ENCODE assay signal across 19 cellular contexts in the genomic region with DNA sequence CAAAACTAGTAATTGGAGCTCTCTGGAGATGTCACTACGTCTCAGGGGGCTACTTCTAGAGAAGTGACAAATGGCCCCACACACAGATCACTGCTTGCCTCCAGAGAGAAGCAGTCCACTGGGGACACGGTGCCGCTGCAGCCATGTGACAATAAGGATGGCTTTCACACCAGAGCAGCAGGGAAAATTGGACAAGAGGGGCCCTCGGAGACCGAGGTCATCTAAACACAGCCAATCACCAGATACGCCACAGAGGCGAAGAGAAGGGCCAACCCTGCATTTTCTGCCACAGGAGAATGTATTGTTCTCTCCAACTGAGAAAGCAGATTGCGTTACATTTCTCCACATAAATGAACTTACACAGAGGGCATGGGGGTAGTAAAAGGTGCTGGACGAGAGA. TPM values are rescaled to one million over a fixed set of nuclear protein-coding genes. Genes with fewer than 3 reads are reported as not detected.
DNase-seq lines count a peak whose midpoint lies in the region; ATAC-seq and TF ChIP-seq lines count a peak whose summit lies in the region.
"Had no signal": no experiment of that assay in that cellular context is flagged by ENCODE, and none has a peak within 500 bp of the region (broad histone marks: within the 10 kb centered on the region; RNA-seq: fewer than 3 reads in every experiment).

No MANE protein-coding gene starts in this region.

- no peak overlapping the region for H3K4me2 ChIP-seq in H9 (ENCODE audit: insufficient read depth, insufficient read length, low read length)
- H3K4me2 ChIP-seq in neural progenitor cell: no peak overlapping the region

- H3K4ac ChIP-seq in H9 (ENCODE audit: low read depth, low read length): no peak overlapping the region

- H3K9me3 ChIP-seq in H9 (ENCODE audit: control insufficient read depth, low read depth, low read length) (no peaks in the 10 kb centered on the region), endodermal cell (ENCODE audit: control insufficient read depth, low read length) (no peaks in the 10 kb centered on the region), neural progenitor cell (ENCODE audit: low read depth) (no peaks in the 10 kb centered on the region)
- H3K9me3 ChIP-seq: adrenal gland, esophagus muscularis mucosa, suprapubic skin had no signal

- H2BK15ac ChIP-seq in H9 (ENCODE audit: low read depth, low read length): no peak overlapping the region

- H3K14ac ChIP-seq in H9 (ENCODE audit: insufficient read depth, low read length): no peak overlapping the region

- H3K36me3 Mint-ChIP-seq in H9 (ENCODE audit: insufficient read depth in 1 of 3, low read depth in 3 of 3) (no peaks in the 10 kb centered on the region), endodermal cell (ENCODE audit: low read depth) (no peaks in the 10 kb centered on the region), neural progenitor cell (peaks cover 6% of the 10 kb centered on the region)
- H3K36me3 Mint-ChIP-seq: CD8-positive, alpha-beta memory T cell; naive B cell had no signal

- WGBS in H9 (ENCODE audit: extremely low coverage, insufficient read length, low lambda C conversion rate): no CpG with 5 or more reads among the region's 9 CpGs
- 91 to 96% methylated on average over 7 to 9 of the region's 9 CpGs for WGBS in endodermal cell (ENCODE audit: insufficient coverage in 1 of 2, insufficient read length in 1 of 2), 2 experiments

- TF ChIP-seq CTCF in H9 (conservative IDR thresholded peaks at IDR 0.05) (no peak), endodermal cell (conservative IDR thresholded peaks at IDR 0.05) (no peak), neural progenitor cell (IDR thresholded peaks at IDR 0.05) (no peak)

- H3K4me3 ChIP-seq in endodermal cell (ENCODE audit: low read length) (no peak overlapping the region), neural progenitor cell (no peak overlapping the region)
- H3K4me3 ChIP-seq: adrenal gland, esophagus muscularis mucosa, suprapubic skin had no signal

- H3K9ac ChIP-seq in H9 (ENCODE audit: extremely low read depth, insufficient read length, low read length) (no peak overlapping the region), endodermal cell (ENCODE audit: extremely low read depth, low read length, poor library complexity, severe bottlenecking) (no peak overlapping the region), neural progenitor cell (no peak overlapping the region)

- H2BK120ac ChIP-seq in H9 (ENCODE audit: low read depth, low read length, poor library complexity, severe bottlenecking): no peak overlapping the region

- no peak overlapping the region for H4K91ac ChIP-seq in H9 (ENCODE audit: insufficient read length, low read depth, low read length)

- H3K4me3 Mint-ChIP-seq in H9 (no peak overlapping the region), endodermal cell (no peak overlapping the region), neural progenitor cell (no peak overlapping the region)
- H3K4me3 Mint-ChIP-seq: activated B cell treated with CpG ODN at 0.5 μM for 24 hours, naive B cell had no signal

- H3K79me1 ChIP-seq in H9 (ENCODE audit: insufficient read depth, low read depth, low read length, poor library complexity, severe bottlenecking): no peaks in the 10 kb centered on the region

- H3K27me3 Mint-ChIP-seq in H9 (ENCODE audit: low read depth) (no peaks in the 10 kb centered on the region), endodermal cell (ENCODE audit: insufficient read depth) (no peaks in the 10 kb centered on the region), neural progenitor cell (ENCODE audit: insufficient read depth, low read depth) (peaks cover 3% of the 10 kb centered on the region)
- H3K27me3 Mint-ChIP-seq: activated B cell treated with CpG ODN at 0.5 μM for 24 hours; CD8-positive, alpha-beta memory T cell; naive B cell had no signal

- H4K8ac ChIP-seq in H9 (replicated peaks; ENCODE audit: insufficient read length, low read depth, low read length): no peak overlapping the region

- H3K27ac Mint-ChIP-seq in H9 (peak overlapping the region in 2 of 3 experiments; percentile 7 to 14; a peak in 1 of 7 replicates), endodermal cell (no peak overlapping the region), neural progenitor cell (peak overlapping the region; percentile 47)
- H3K27ac Mint-ChIP-seq: activated B cell treated with CpG ODN at 0.5 μM for 24 hours had no signal

- H3K27me3 ChIP-seq in H9 (ENCODE audit: insufficient read depth, low read length) (no peaks in the 10 kb centered on the region), endodermal cell (ENCODE audit: control insufficient read depth, insufficient read depth, low read length, poor library complexity, severe bottlenecking) (no peaks in the 10 kb centered on the region), neural progenitor cell (no peaks in the 10 kb centered on the region)
- H3K27me3 ChIP-seq: adrenal gland, esophagus muscularis mucosa, suprapubic skin had no signal

- H3K36me3 ChIP-seq in endodermal cell (ENCODE audit: control insufficient read depth, insufficient read depth, low read length) (no peaks in the 10 kb centered on the region), neural progenitor cell (no peaks in the 10 kb centered on the region)
- H3K36me3 ChIP-seq: adrenal gland, esophagus muscularis mucosa, suprapubic skin had no signal

- H3K23ac ChIP-seq in H9 (ENCODE audit: insufficient read length, low read depth, low read length): no peak overlapping the region

- no peak overlapping the region for H3K18ac ChIP-seq in H9 (ENCODE audit: insufficient read length, low read depth, low read length)

- H3K4me1 ChIP-seq in H9 (ENCODE audit: insufficient read depth, low read length) (no peaks in the 10 kb centered on the region; the same call in 1 of the 2 replicates), endodermal cell (ENCODE audit: control insufficient read depth, insufficient read depth, low read length) (peaks cover 14% of the 10 kb centered on the region), neural progenitor cell (peaks cover 25% of the 10 kb centered on the region)
- H3K4me1 ChIP-seq: adrenal gland, esophagus muscularis mucosa had no signal

- no peak overlapping the region for H3T11ph ChIP-seq in H9 (ENCODE audit: low read length)

- no peaks in the 10 kb centered on the region for H3F3A ChIP-seq in neural progenitor cell (ENCODE audit: low read depth)

- no peak overlapping the region for H4K5ac ChIP-seq in H9 (ENCODE audit: insufficient read length, low read depth, low read length)

- H3K4me1 Mint-ChIP-seq in H9 (peaks cover 14 to 18% of the 10 kb centered on the region in 2 experiments), endodermal cell (peaks cover 24% of the 10 kb centered on the region), neural progenitor cell (peaks cover 41% of the 10 kb centered on the region)
- H3K4me1 Mint-ChIP-seq: activated B cell treated with CpG ODN at 0.5 μM for 24 hours, naive B cell had no signal

- H3K23me2 ChIP-seq in H9 (ENCODE audit: insufficient read length, low read depth, low read length, poor library complexity, severe bottlenecking): no peaks in the 10 kb centered on the region

- H2BK5ac ChIP-seq in H9 (ENCODE audit: insufficient read length, low read length): no peak overlapping the region

- ATAC-seq in GM21390 (IDR thresholded peaks at IDR 0.05; ENCODE audit: unreplicated experiment): no peak

- H4K20me1 ChIP-seq in H9 (ENCODE audit: control insufficient read depth, insufficient read depth, insufficient read length) (no peaks in the 10 kb centered on the region), neural progenitor cell (ENCODE audit: low read depth) (peaks cover 15% of the 10 kb centered on the region)

- H2BK20ac ChIP-seq in H9 (ENCODE audit: low read depth, low read length, poor library complexity, severe bottlenecking): no peak overlapping the region

- no peak overlapping the region for H2AK5ac ChIP-seq in H9 (ENCODE audit: insufficient read length, low read length)

- no peak overlapping the region for H3K56ac ChIP-seq in H9 (ENCODE audit: insufficient read length, low read depth, low read length)

- H3K9me3 Mint-ChIP-seq in H9: no peaks in the 10 kb centered on the region
- H3K9me3 Mint-ChIP-seq in endodermal cell: no peaks in the 10 kb centered on the region
- no peaks in the 10 kb centered on the region for H3K9me3 Mint-ChIP-seq in neural progenitor cell
- H3K9me3 Mint-ChIP-seq: activated B cell treated with CpG ODN at 0.5 μM for 24 hours, naive B cell had no signal

- H2BK12ac ChIP-seq in H9 (ENCODE audit: insufficient read length, low read depth, low read length): no peak overlapping the region

- H3K27ac ChIP-seq in H9 (ENCODE audit: insufficient read length, low read depth, low read length): no peak overlapping the region
- H3K27ac ChIP-seq in endodermal cell (ENCODE audit: low read depth, low read length): peak overlapping the region; percentile 39
- no peak overlapping the region for H3K27ac ChIP-seq in neural progenitor cell
- H3K27ac ChIP-seq: adrenal gland, esophagus muscularis mucosa, suprapubic skin had no signal

- no peak overlapping the region for H2AFZ ChIP-seq in H9 (ENCODE audit: low read length)
- H2AFZ ChIP-seq in neural progenitor cell (replicated peaks): no peak overlapping the region

- DNase-seq in Ammon's horn (ENCODE audit: low spot score): peak; percentile 76
- no peak for DNase-seq in H9
- DNase-seq in endodermal cell: no peak
- no peak for DNase-seq in neural progenitor cell (ENCODE audit: low spot score)
- no peak for DNase-seq in AG20443 (ENCODE audit: low spot score)
- no peak for DNase-seq in activated CD4-positive, alpha-beta T cell treated with anti-CD3 and anti-CD28 coated beads, Interleukin-2, amount 50 U/mL, for 4 hours
- no peak for DNase-seq in islet precursor cell
- DNase-seq: activated B cell treated with CpG ODN at 0.5 μM for 24 hours; CD8-positive, alpha-beta memory T cell; DMS79; effector CD4-positive, alpha-beta T cell; mammary epithelial cell; naive B cell; NCI-H1436 treated with DMSO at 0.1 percent for 48 hours; NCI-H2227 treated with DMSO at 0.1 percent for 48 hours had no signal

- H3K79me2 ChIP-seq in H9 (ENCODE audit: insufficient read depth, low read length) (no peaks in the 10 kb centered on the region), neural progenitor cell (ENCODE audit: low read depth) (peaks cover 20% of the 10 kb centered on the region)

RNA-seq across cellular contexts. Expression of gene TIAM1, which starts 51.2 kb away (rescaled TPM):
- total RNA-seq in H9 (2021): 22.4 and 23.1 TPM in 2 replicates
- total RNA-seq in endodermal cell: 10 to 100 TPM; 29.4 to 33.3 TPM
- 23.9 TPM for polyA plus RNA-seq in endodermal cell (2013, experiment 1 of 2)
- polyA plus RNA-seq in endodermal cell (2013, experiment 2 of 2): 24.3 TPM
- 27.2 and 30.2 TPM in 2 replicates for total RNA-seq in neural progenitor cell (ENCODE audit: low replicate concordance)
